In the genomic region with DNA sequence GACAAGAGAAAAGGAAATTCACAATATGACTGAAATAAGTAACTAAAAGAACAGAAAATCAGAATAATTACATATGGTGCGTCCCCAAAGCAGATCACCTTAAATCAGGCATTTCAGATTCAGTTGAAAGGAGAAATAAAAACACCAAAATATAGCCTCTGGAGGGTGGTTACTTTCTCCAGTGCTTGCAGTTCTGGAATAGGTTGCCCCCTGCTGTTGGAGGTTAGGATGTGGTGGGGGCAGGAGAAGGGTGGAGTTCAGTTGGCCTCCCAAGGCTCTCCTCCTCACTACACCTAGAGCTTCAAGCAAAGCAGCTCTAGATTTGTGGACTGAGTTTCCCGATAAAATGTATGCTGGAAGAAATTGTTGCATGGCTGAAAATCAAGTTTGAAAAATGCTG, we compare ENCODE assay signal across 9 cellular contexts.
DNase-seq lines count a peak whose midpoint lies in the region; ATAC-seq and TF ChIP-seq lines count a peak whose summit lies in the region.
"Had no signal": no experiment of that assay in that cellular context is flagged by ENCODE, and none has a peak within 500 bp of the region (broad histone marks: within the 10 kb centered on the region; RNA-seq: fewer than 3 reads in every experiment).

No MANE protein-coding gene starts in this region.

- H3K9me3 ChIP-seq in ascending aorta (no peaks in the 10 kb centered on the region), uterus (peaks cover 0 to 4% of the 10 kb centered on the region in 2 donors)

- no peaks in the 10 kb centered on the region for H3K4me1 Mint-ChIP-seq in nephron progenitor cell
- H3K4me1 Mint-ChIP-seq: activated naive CD8-positive, alpha-beta T cell treated with anti-CD3 and anti-CD28 coated beads, Interleukin-2, amount 10 ng/mL, durations not matched to agents 7 days and 5 days had no signal

- no peaks in the 10 kb centered on the region for H3K27me3 Mint-ChIP-seq in nephron progenitor cell (ENCODE audit: low read depth, poor library complexity)

- DNase-seq in DMS 273 (lab: John Stamatoyannopoulos, UW; ENCODE audit: unreplicated experiment) (peak; percentile 66), NCI-H460 (ENCODE audit: extremely low read depth, low read depth) (peak; percentile 8), foreskin keratinocyte (peak in 1 of 2 donors; percentile 40), ascending aorta (ENCODE audit: low spot score in 2 of 2) (no peak), uterus (no peak), nephron progenitor cell (no peak)
- DNase-seq in effector CD4-positive, alpha-beta T cell = no peak
- DNase-seq: activated naive CD8-positive, alpha-beta T cell treated with anti-CD3 and anti-CD28 coated beads, Interleukin-2, amount 10 ng/mL, durations not matched to agents 7 days and 5 days had no signal

- H3K4me3 Mint-ChIP-seq in nephron progenitor cell = no peak overlapping the region
- H3K4me3 Mint-ChIP-seq: activated naive CD8-positive, alpha-beta T cell treated with anti-CD3 and anti-CD28 coated beads, Interleukin-2, amount 10 ng/mL, durations not matched to agents 7 days and 5 days had no signal

- H3K27ac ChIP-seq in foreskin keratinocyte (no peak overlapping the region), ascending aorta (no peak overlapping the region), uterus (no peak overlapping the region)

- peaks cover 14% of the 10 kb centered on the region for H3K36me3 Mint-ChIP-seq in nephron progenitor cell (ENCODE audit: low read depth)
- H3K36me3 Mint-ChIP-seq: activated naive CD8-positive, alpha-beta T cell treated with anti-CD3 and anti-CD28 coated beads, Interleukin-2, amount 10 ng/mL, durations not matched to agents 7 days and 5 days had no signal

- H3K9me3 Mint-ChIP-seq in nephron progenitor cell = peaks cover 59% of the 10 kb centered on the region
- H3K9me3 Mint-ChIP-seq: activated naive CD8-positive, alpha-beta T cell treated with anti-CD3 and anti-CD28 coated beads, Interleukin-2, amount 10 ng/mL, durations not matched to agents 7 days and 5 days had no signal

- H3K27me3 ChIP-seq in foreskin keratinocyte (no peaks in the 10 kb centered on the region), ascending aorta (no peaks in the 10 kb centered on the region), uterus (no peaks in the 10 kb centered on the region)

- TF ChIP-seq CTCF in foreskin keratinocyte (conservative IDR thresholded peaks at IDR 0.05) (peak; percentile 68), ascending aorta (IDR thresholded peaks at IDR 0.05) (no peak), uterus (IDR thresholded peaks at IDR 0.05) (no peak), nephron progenitor cell (IDR thresholded peaks at IDR 0.05) (no peak)

- intact Hi-C loops in ascending aorta (cut with DNase I) (no loop called here), uterus (cut with DNase I; ENCODE audit: low total_unique reads) (no loop called here)

- ATAC-seq in GM21360 (IDR thresholded peaks at IDR 0.05; ENCODE audit: unreplicated experiment) (peak; percentile 84), foreskin keratinocyte (peak; percentile 85)

- H3K36me3 ChIP-seq in ascending aorta = no peaks in the 10 kb centered on the region
- H3K36me3 ChIP-seq in uterus = no peaks in the 10 kb centered on the region

- no peak overlapping the region for H3K4me3 ChIP-seq in ascending aorta
- H3K4me3 ChIP-seq in uterus = no peak overlapping the region

- TF ChIP-seq POLR2A in uterus (IDR thresholded peaks at IDR 0.05) = no peak

- no peak overlapping the region for H3K27ac Mint-ChIP-seq in nephron progenitor cell
- H3K27ac Mint-ChIP-seq: activated naive CD8-positive, alpha-beta T cell treated with anti-CD3 and anti-CD28 coated beads, Interleukin-2, amount 10 ng/mL, durations not matched to agents 7 days and 5 days had no signal

- H3K4me1 ChIP-seq in foreskin keratinocyte (no peaks in the 10 kb centered on the region), ascending aorta (no peaks in the 10 kb centered on the region), uterus (no peaks in the 10 kb centered on the region)

Comparison
In these comparisons a context has a peak if more than half of its experiments do, and no peak if none do; other contexts are left out.
1. DNase-seq: peak in DMS 273 (single experiment) and NCI-H460 (single experiment); none in ascending aorta (0 of 2), effector CD4-positive, alpha-beta T cell (single experiment), uterus (0 of 2) and nephron progenitor cell (single experiment).